In genomic region chr11:47980093-47980906, GRCh38 we compare ENCODE assay signal across 8 cellular contexts. TPM values are rescaled to one million over a fixed set of nuclear protein-coding genes. Genes with fewer than 3 reads are reported as not detected.
DNase-seq lines count a peak whose midpoint lies in the region; ATAC-seq and TF ChIP-seq lines count a peak whose summit lies in the region.

TSS of gene PTPRJ (plus strand) at chr11:47980559. CDS start at chr11:47980913, 354 bp downstream.

- in situ Hi-C loops in astrocyte of the cerebellum (cut with HindIII; ENCODE audit: low sequenced_read_pairs) = loop anchor here (5.0 kb wide), 1 partner anchor 67 kb away; no protein-coding TSS in a partner anchor

- peaks cover 42% of the 10 kb centered on the region for H3K4me1 ChIP-seq in CD4-positive, CD25-positive, alpha-beta regulatory T cell (ENCODE audit: control insufficient read depth, insufficient read depth, low read length, poor library complexity, severe bottlenecking)

- peaks cover 16 to 42% (median 31%) of the 10 kb centered on the region in 4 donors for H3K4me1 Mint-ChIP-seq in CD4-positive, CD25-positive, alpha-beta regulatory T cell

- peak within 1 kb of the TSS; percentile 94 for H3K4me3 ChIP-seq in CD4-positive, CD25-positive, alpha-beta regulatory T cell (ENCODE audit: low read depth, low read length)
- H3K4me3 ChIP-seq in HL-60 (replicated peaks; ENCODE audit: insufficient read depth, low read length) (peak within 1 kb of the TSS; percentile 80), astrocyte of the cerebellum (ENCODE audit: low read depth, low read length) (peak within 1 kb of the TSS; percentile 77)

- peak within 1 kb of the TSS; percentile 52 to 91 (median 58) for H3K27ac Mint-ChIP-seq in CD4-positive, CD25-positive, alpha-beta regulatory T cell

- H3K27ac ChIP-seq in CD4-positive, CD25-positive, alpha-beta regulatory T cell (ENCODE audit: insufficient read depth, low read length, poor library complexity, severe bottlenecking) = peak within 1 kb of the TSS; percentile 72
- peak within 1 kb of the TSS; percentile 71 for H3K27ac ChIP-seq in HL-60 (replicated peaks)

- H3K36me3 Mint-ChIP-seq in CD4-positive, CD25-positive, alpha-beta regulatory T cell = no peaks in the 10 kb centered on the region

- H3K27me3 Mint-ChIP-seq in CD4-positive, CD25-positive, alpha-beta regulatory T cell = no peaks in the 10 kb centered on the region

- no peaks in the 10 kb centered on the region for H3K27me3 ChIP-seq in CD4-positive, CD25-positive, alpha-beta regulatory T cell (ENCODE audit: control insufficient read depth, insufficient read depth, low read length)
- no peaks in the 10 kb centered on the region for H3K27me3 ChIP-seq in HL-60 (ENCODE audit: insufficient read depth, poor library complexity, severe bottlenecking)

- no peaks in the 10 kb centered on the region for H3K36me3 ChIP-seq in CD4-positive, CD25-positive, alpha-beta regulatory T cell (ENCODE audit: control insufficient read depth, insufficient read depth, low read length)

- no peaks in the 10 kb centered on the region for H3K9me3 Mint-ChIP-seq in CD4-positive, CD25-positive, alpha-beta regulatory T cell

- TF ChIP-seq CTCF in HL-60 (IDR thresholded peaks at IDR 0.05; ENCODE audit: insufficient read depth, low read length) = no peak
- no peak for TF ChIP-seq CTCF in astrocyte of the cerebellum (IDR thresholded peaks at IDR 0.05; ENCODE audit: low read depth, low read length, missing control alignments)

- peak within 1 kb of the TSS; percentile 85 to 99 (median 96) for H3K4me3 Mint-ChIP-seq in CD4-positive, CD25-positive, alpha-beta regulatory T cell

- DNase-seq in CD4-positive, CD25-positive, alpha-beta regulatory T cell = peak; percentile 49 to 66 (median 65)
- peak in 1 of 2 experiments; percentile 45 for DNase-seq in HL-60 (ENCODE audit: low read depth in 1 of 2, low spot score in 1 of 2)
- peak; percentile 40 to 70 (median 61) for DNase-seq in T-helper 2 cell
- DNase-seq in astrocyte of the cerebellum (ENCODE audit: low read depth) = no peak
- peak; percentile 17 to 69 for DNase-seq in hippocampal formation (lab: John Stamatoyannopoulos, UW)
- DNase-seq in renal cortical epithelial cell (ENCODE audit: low read depth) = no peak
- no peak for DNase-seq in AML-193 (lab: John Stamatoyannopoulos, UW)

- peak; percentile 64 to 66 for ATAC-seq in CD4-positive, CD25-positive, alpha-beta regulatory T cell (ENCODE audit: low read depth in 2 of 2)
- ATAC-seq in GM19455 (IDR thresholded peaks at IDR 0.05; ENCODE audit: unreplicated experiment) = peak; percentile 38

- H3K9me3 ChIP-seq in CD4-positive, CD25-positive, alpha-beta regulatory T cell (ENCODE audit: control insufficient read depth in 2 of 2, low read length in 2 of 2) = no peaks in the 10 kb centered on the region

RNA-seq across cellular contexts. Expression of gene PTPRJ, which starts in this region (rescaled TPM):
- total RNA-seq in CD4-positive, CD25-positive, alpha-beta regulatory T cell = 81.8 TPM
- 10 to 100 TPM; 13.8 to 20.2 (median 16.9) TPM for polyA plus RNA-seq in CD4-positive, CD25-positive, alpha-beta regulatory T cell
- total RNA-seq in renal cortical epithelial cell = 120 and 214 TPM in 2 replicates

Comparison
In these comparisons a context has a peak if more than half of its experiments do, and no peak if none do; other contexts are left out.
1. DNase-seq: peak in CD4-positive, CD25-positive, alpha-beta regulatory T cell (3 of 3), T-helper 2 cell (5 of 5) and hippocampal formation (2 of 2); none in astrocyte of the cerebellum (single experiment), renal cortical epithelial cell (single experiment) and AML-193 (0 of 2).
2. Peak in every context shown above with its lines, with median percentiles within 50 percentile points of each other: H3K4me3 ChIP-seq.